Comparison of ENCODE assay signal across 14 cellular contexts in the genomic region with DNA sequence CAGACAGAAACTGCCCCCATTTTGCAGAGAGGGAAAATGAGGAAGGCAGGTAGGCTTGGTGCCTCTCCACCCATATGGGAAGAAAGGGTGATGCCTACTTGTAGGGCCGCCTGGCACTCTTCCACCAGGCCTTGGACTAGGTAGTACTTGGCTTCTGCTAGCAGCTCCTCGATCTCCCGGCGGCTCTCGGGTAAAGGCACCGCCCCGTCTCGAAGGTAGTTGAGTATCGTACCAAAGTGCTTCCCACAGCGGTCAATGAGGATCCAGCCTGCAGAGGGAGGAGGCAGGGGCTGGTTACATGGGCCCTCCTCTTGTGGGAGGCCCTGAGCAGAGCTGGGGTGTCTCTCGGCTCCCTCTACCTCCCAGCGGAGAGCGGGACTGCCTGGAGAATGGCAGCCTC. TPM values are rescaled to one million over a fixed set of nuclear protein-coding genes. Genes with fewer than 3 reads are reported as not detected.
DNase-seq lines count a peak whose midpoint lies in the region; ATAC-seq, FAIRE-seq and TF ChIP-seq lines count a peak whose summit lies in the region.
"Had no signal": no experiment of that assay in that cellular context is flagged by ENCODE, and none has a peak within 500 bp of the region (broad histone marks: within the 10 kb centered on the region; RNA-seq: fewer than 3 reads in every experiment).

No MANE protein-coding gene starts in this region.

- H3K4me1 ChIP-seq in left ventricle myocardium inferior (peaks cover 91% of the 10 kb centered on the region), esophagus squamous epithelium (peaks cover 41 to 85% (median 78%) of the 10 kb centered on the region in 3 donors), pancreas (peaks cover 3 to 25% (median 20%) of the 10 kb centered on the region in 3 donors), aorta (ENCODE audit: control insufficient read depth in 1 of 2, insufficient read depth in 2 of 2, low read length in 2 of 2) (peaks cover 0 to 26% of the 10 kb centered on the region in 2 donors)

- no peak for TF ChIP-seq POLR2A in esophagus squamous epithelium (IDR thresholded peaks at IDR 0.05)

- H3K36me3 ChIP-seq in left ventricle myocardium inferior (peaks cover 36% of the 10 kb centered on the region), esophagus squamous epithelium (peaks cover 17 to 58% (median 26%) of the 10 kb centered on the region in 3 donors), pancreas (peaks cover 2 to 14% (median 8%) of the 10 kb centered on the region in 3 donors), aorta (ENCODE audit: control insufficient read depth in 1 of 2, insufficient read depth in 2 of 2, low read length in 1 of 2) (peaks cover 0 to 2% of the 10 kb centered on the region in 2 donors)

- ATAC-seq in pancreas (no peak), aorta (ENCODE audit: low FRiP score) (no peak), GM18867 (IDR thresholded peaks at IDR 0.05; ENCODE audit: unreplicated experiment) (no peak)
- ATAC-seq: naive thymus-derived CD8-positive, alpha-beta T cell had no signal

- DNase-seq in left ventricle myocardium inferior, result no peak
- no peak for DNase-seq in cardiac septum (ENCODE audit: low spot score)
- no peak for DNase-seq in esophagus squamous epithelium (lab: John Stamatoyannopoulos, UW)
- no peak for DNase-seq in pancreas
- peak; percentile 65 to 74 for DNase-seq in aorta
- no peak for DNase-seq in iPS-NIHi11 (ENCODE audit: low spot score)
- DNase-seq in NCI-H2227 (lab: John Stamatoyannopoulos, UW; ENCODE audit: unreplicated experiment), result no peak
- DNase-seq: activated naive CD4-positive, alpha-beta T cell treated with anti-CD3 and anti-CD28 coated beads for 36 hours; BE2C; naive thymus-derived CD8-positive, alpha-beta T cell; NCI-H1048; WERI-Rb-1 had no signal

- H3K4me3 ChIP-seq in left ventricle myocardium inferior (no peak overlapping the region), esophagus squamous epithelium (no peak overlapping the region), pancreas (no peak overlapping the region), aorta (ENCODE audit: low read length in 2 of 2) (no peak overlapping the region)
- H3K4me3 ChIP-seq: GM12878 had no signal

- H3K27me3 ChIP-seq in left ventricle myocardium inferior (ENCODE audit: low read depth), result no peaks in the 10 kb centered on the region
- no peaks in the 10 kb centered on the region for H3K27me3 ChIP-seq in esophagus squamous epithelium
- no peaks in the 10 kb centered on the region for H3K27me3 ChIP-seq in pancreas
- H3K27me3 ChIP-seq in aorta (ENCODE audit: control insufficient read depth in 1 of 2, insufficient read depth in 2 of 2, low read length in 1 of 2), result no peaks in the 10 kb centered on the region
- H3K27me3 ChIP-seq: BE2C had no signal

- H3K27ac ChIP-seq in left ventricle myocardium inferior (replicated peaks) (peak overlapping the region; percentile 99), esophagus squamous epithelium (peak overlapping the region; percentile 84 to 98 (median 92)), pancreas (peak overlapping the region; percentile 15 to 87 (median 75)), aorta (ENCODE audit: low read depth in 1 of 2, low read length in 2 of 2) (peak overlapping the region; percentile 87 to 99)
- H3K27ac ChIP-seq: WERI-Rb-1 had no signal

- H3K9me3 ChIP-seq in left ventricle myocardium inferior (replicated peaks), result no peaks in the 10 kb centered on the region
- H3K9me3 ChIP-seq in esophagus squamous epithelium, result no peaks in the 10 kb centered on the region
- H3K9me3 ChIP-seq in pancreas, result no peaks in the 10 kb centered on the region
- no peaks in the 10 kb centered on the region for H3K9me3 ChIP-seq in aorta (ENCODE audit: control insufficient read depth, low read length)
- H3K9me3 ChIP-seq: BE2C had no signal

- intact Hi-C loops in left ventricle myocardium inferior (cut with micrococcal nuclease), result no loop called here
- intact Hi-C loops in cardiac septum (cut with DNase I), result no loop called here
- intact Hi-C loops in esophagus squamous epithelium (cut with DNase I), result no loop called here
- intact Hi-C loops in pancreas (cut with DNase I), result no loop called here
- intact Hi-C loops in aorta (cut with DNase I), result no loop called here

- no peak for FAIRE-seq in pancreas (lab: Jason Lieb, UNC)
- FAIRE-seq: GM12878 had no signal

- 80% methylated on average over 1 of the region's 13 CpGs; no CpG with 5 or more reads in 1 of the 2 donors for WGBS in esophagus squamous epithelium, 2 donors
- WGBS in pancreas, 2 donors, result 89 to 91% methylated on average over 13 of the region's 13 CpGs
- 67 to 72% methylated on average over 13 of the region's 13 CpGs for WGBS in aorta, 2 donors

- TF ChIP-seq CTCF in left ventricle myocardium inferior (IDR thresholded peaks at IDR 0.05; ENCODE audit: borderline replicate concordance) (no peak), esophagus squamous epithelium (IDR thresholded peaks at IDR 0.05) (no peak), pancreas (IDR thresholded peaks at IDR 0.05) (no peak)

RNA-seq across cellular contexts. Expression of a gene that starts 16.6 kb away (rescaled TPM):
- total RNA-seq in left ventricle myocardium inferior, result 21.5 TPM
- 42.3 TPM for total RNA-seq in cardiac septum
- 10 to 100 TPM; 31.5 to 62.8 (median 46.5) TPM for total RNA-seq in esophagus squamous epithelium
- total RNA-seq in pancreas, result 10 to 100 TPM in 4 of 6 donors, 1 to 10 TPM in 2; 6.7 to 16.7 (median 10.7) TPM
- 10 to 100 TPM in 1 of 2 donors, 1 to 10 TPM in 1; 9.6 to 12.5 TPM for polyA plus RNA-seq in pancreas
- 100 to 1,000 TPM; 157 to 199 TPM for total RNA-seq in aorta
- 100 to 1,000 TPM in 1 of 2 donors, 10 to 100 TPM in 1; 79.7 to 172 TPM for polyA plus RNA-seq in aorta

RNA-seq across cellular contexts. Expression of a gene that starts 16.9 kb away (rescaled TPM):
- total RNA-seq in left ventricle myocardium inferior (56.0 TPM), cardiac septum (47.1 TPM), esophagus squamous epithelium (10 to 100 TPM; 31.7 to 48.7 (median 37.6) TPM), pancreas (10 to 100 TPM; 10.9 to 25.6 (median 15.1) TPM), aorta (10 to 100 TPM; 36.2 to 40.2 TPM)
- polyA plus RNA-seq in pancreas (10 to 100 TPM in 1 of 2 donors, 1 to 10 TPM in 1; 9.8 to 12.6 TPM), aorta (10 to 100 TPM; 12.9 to 15.8 TPM)

Comparison
In these comparisons a context has a peak if more than half of its experiments do, and no peak if none do; other contexts are left out.
1. DNase-seq: peak in aorta (2 of 2); none in left ventricle myocardium inferior (single experiment), cardiac septum (single experiment), esophagus squamous epithelium (single experiment), pancreas (0 of 6), iPS-NIHi11 (single experiment) and NCI-H2227 (single experiment).
2. Peak in every context shown above with its lines, with median percentiles within 50 percentile points of each other: H3K27ac ChIP-seq.